In the genomic region with DNA sequence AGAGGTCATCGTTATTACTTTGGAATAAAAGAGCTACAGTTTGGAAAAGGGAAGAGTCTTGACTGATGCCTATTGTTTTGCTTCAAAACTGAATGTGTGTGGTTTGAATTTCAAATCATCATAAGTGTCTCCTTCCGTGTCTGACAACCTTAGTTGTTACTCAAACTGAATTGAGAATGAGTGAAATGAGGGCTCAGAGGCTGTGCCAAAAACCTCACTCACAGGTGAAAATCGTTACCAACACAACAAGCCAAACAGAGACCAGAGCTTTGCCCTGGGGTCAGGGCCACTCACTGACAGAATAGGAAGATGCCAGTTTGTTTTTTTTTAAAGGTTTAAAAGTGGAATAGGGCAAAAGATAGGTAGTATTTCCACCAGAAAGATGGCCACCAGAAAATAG, we compare ENCODE assay signal across 17 cellular contexts. TPM values are rescaled to one million over a fixed set of nuclear protein-coding genes. Genes with fewer than 3 reads are reported as not detected.
DNase-seq lines count a peak whose midpoint lies in the region; ATAC-seq and TF ChIP-seq lines count a peak whose summit lies in the region.
"Had no signal": no experiment of that assay in that cellular context is flagged by ENCODE, and none has a peak within 500 bp of the region (broad histone marks: within the 10 kb centered on the region; RNA-seq: fewer than 3 reads in every experiment).

No MANE protein-coding gene starts in this region.

- no peaks in the 10 kb centered on the region for H3K36me3 Mint-ChIP-seq in brain
- H3K36me3 Mint-ChIP-seq: stimulated activated effector memory CD8-positive, alpha-beta T cell treated with anti-CD3 and anti-CD28 coated beads, Interleukin-12 subunit alpha, Interleukin-12 subunit beta, amount 100 ng/mL, for 72 hours; WTC11 had no signal

- no peaks in the 10 kb centered on the region for H3K27me3 Mint-ChIP-seq in brain

- peak overlapping the region in 3 of 5 experiments; percentile 4 to 82 (median 51) for H3K27ac Mint-ChIP-seq in brain
- H3K27ac Mint-ChIP-seq: activated naive CD4-positive, alpha-beta T cell treated with anti-CD3 and anti-CD28 coated beads for 36 hours; stimulated activated effector memory CD8-positive, alpha-beta T cell treated with anti-CD3 and anti-CD28 coated beads, Interleukin-12 subunit alpha, Interleukin-12 subunit beta, amount 100 ng/mL, for 72 hours; WTC11 had no signal

- peak; percentile 87 for DNase-seq in COLO829 (ENCODE audit: low spot score)
- DNase-seq in NCI-H1436 (lab: John Stamatoyannopoulos, UW) = peak; percentile 47
- DNase-seq in left lobe of liver (ENCODE audit: low spot score) = peak; percentile 91
- DNase-seq in NCI-H1092 treated with DMSO at 0.1 percent for 48 hours (lab: John Stamatoyannopoulos, UW) = no peak
- no peak for DNase-seq in brain microvascular endothelial cell
- DNase-seq in OCI-M2 (lab: John Stamatoyannopoulos, UW; ENCODE audit: unreplicated experiment) = no peak
- DNase-seq: activated naive CD4-positive, alpha-beta T cell treated with anti-CD3 and anti-CD28 coated beads for 36 hours; body of pancreas; Calu3; effector memory CD4-positive, alpha-beta T cell; Peyer's patch; small intestine; upper lobe of right lung had no signal

- no peak overlapping the region for H3K4me3 Mint-ChIP-seq in brain
- H3K4me3 Mint-ChIP-seq: activated naive CD4-positive, alpha-beta T cell treated with anti-CD3 and anti-CD28 coated beads for 36 hours; stimulated activated effector memory CD8-positive, alpha-beta T cell treated with anti-CD3 and anti-CD28 coated beads, Interleukin-12 subunit alpha, Interleukin-12 subunit beta, amount 100 ng/mL, for 72 hours; WTC11 had no signal

- peak; percentile 69 for ATAC-seq in left lobe of liver
- ATAC-seq in GM18867 (IDR thresholded peaks at IDR 0.05; ENCODE audit: unreplicated experiment) = no peak
- ATAC-seq: body of pancreas; stimulated activated effector memory CD8-positive, alpha-beta T cell treated with anti-CD3 and anti-CD28 coated beads, Interleukin-12 subunit alpha, Interleukin-12 subunit beta, amount 100 ng/mL, for 72 hours; upper lobe of right lung had no signal

- in situ Hi-C loops in brain microvascular endothelial cell (cut with HindIII; ENCODE audit: low pct_ligation_motif_present, low sequenced_read_pairs) = no loop called here

- TF ChIP-seq CTCF in brain (conservative IDR thresholded peaks at IDR 0.05) (no peak), brain microvascular endothelial cell (IDR thresholded peaks at IDR 0.05; ENCODE audit: low read depth, low read length, missing control alignments) (no peak)

- no peak overlapping the region for H3K4me3 ChIP-seq in brain microvascular endothelial cell (ENCODE audit: low read depth, low read length)
- H3K4me3 ChIP-seq: body of pancreas, Peyer's patch, upper lobe of right lung had no signal

- no peaks in the 10 kb centered on the region for H3K36me3 ChIP-seq in brain microvascular endothelial cell (replicated peaks)
- H3K36me3 ChIP-seq: Peyer's patch, upper lobe of right lung had no signal

- H3K27me3 ChIP-seq in brain microvascular endothelial cell (replicated peaks) = no peaks in the 10 kb centered on the region
- H3K27me3 ChIP-seq: body of pancreas, Peyer's patch, upper lobe of right lung had no signal

- H3K4me1 Mint-ChIP-seq in brain = peaks cover 46% of the 10 kb centered on the region
- H3K4me1 Mint-ChIP-seq: stimulated activated effector memory CD8-positive, alpha-beta T cell treated with anti-CD3 and anti-CD28 coated beads, Interleukin-12 subunit alpha, Interleukin-12 subunit beta, amount 100 ng/mL, for 72 hours had no signal

- no peaks in the 10 kb centered on the region for H3K9me3 Mint-ChIP-seq in brain
- H3K9me3 Mint-ChIP-seq: activated naive CD4-positive, alpha-beta T cell treated with anti-CD3 and anti-CD28 coated beads for 36 hours; stimulated activated effector memory CD8-positive, alpha-beta T cell treated with anti-CD3 and anti-CD28 coated beads, Interleukin-12 subunit alpha, Interleukin-12 subunit beta, amount 100 ng/mL, for 72 hours had no signal

- no peak overlapping the region for H3K27ac ChIP-seq in brain microvascular endothelial cell
- H3K27ac ChIP-seq: Peyer's patch, upper lobe of right lung had no signal

RNA-seq across cellular contexts. Expression of a gene that starts 15.2 kb away (rescaled TPM):
- 13.6 TPM for polyA plus RNA-seq in brain (ENCODE audit: insufficient read depth, low read depth, low replicate concordance)
- total RNA-seq in left lobe of liver = 22.5 TPM

RNA-seq across cellular contexts. Expression of a gene that starts 55.9 kb away (rescaled TPM):
- polyA plus RNA-seq in brain (ENCODE audit: insufficient read depth, low read depth, low replicate concordance) = 60.9 TPM
- total RNA-seq in left lobe of liver = 18.0 TPM

Comparison
In these comparisons a context has a peak if more than half of its experiments do, and no peak if none do; other contexts are left out.
1. DNase-seq: peak in COLO829 (single experiment), NCI-H1436 (single experiment) and left lobe of liver (single experiment); none in NCI-H1092 treated with DMSO at 0.1 percent for 48 hours (single experiment), brain microvascular endothelial cell (single experiment) and OCI-M2 (single experiment).